ENCODE assay signal across 7 cellular contexts in genomic region chr17:17186051-17186450, GRCh38. TPM values are rescaled to one million over a fixed set of nuclear protein-coding genes. Genes with fewer than 3 reads are reported as not detected.
A peak's percentile ranks its signal among the peaks of the same experiment; 100 is the strongest.
DNase-seq lines count a peak whose midpoint lies in the region; ATAC-seq and TF ChIP-seq lines count a peak whose summit lies in the region.

No MANE protein-coding gene starts in this region.

- TF ChIP-seq CTCF in hepatocyte (IDR thresholded peaks at IDR 0.05; ENCODE audit: poor library complexity) (no peak), BE2C (IDR thresholded peaks at IDR 0.05; ENCODE audit: low read depth, low read length) (no peak)

- H3K4me3 ChIP-seq in hepatocyte (no peak overlapping the region), BE2C (ENCODE audit: low read depth, low read length) (no peak overlapping the region)

- no peaks in the 10 kb centered on the region for H3K27me3 Mint-ChIP-seq in activated CD4-positive, alpha-beta memory T cell treated with anti-CD3 and anti-CD28 coated beads for 36 hours

- peak; percentile 85 for DNase-seq in activated CD4-positive, alpha-beta memory T cell treated with anti-CD3 and anti-CD28 coated beads for 36 hours
- DNase-seq in hepatocyte (ENCODE audit: low spot score) (peak; percentile 54), inferior parietal cortex (ENCODE audit: extremely low spot score) (no peak), BE2C (no peak)
- peak; percentile 81 for DNase-seq in stimulated activated CD8-positive, alpha-beta memory T cell treated with anti-CD3 and anti-CD28 coated beads, Interleukin-4, amount 100 ng/mL, for 48 hours

- H3K4me2 ChIP-seq in hepatocyte, result no peak overlapping the region

- CTCF ChIA-PET in activated CD4-positive, alpha-beta memory T cell treated with anti-CD3 and anti-CD28 coated beads for 36 hours (lab: Charles Lee), result interaction anchor here (1.0 to 1.4 kb wide), 2 partner anchors 10 to 19 kb away, joined by 4 to 5 read pairs; no protein-coding TSS in a partner anchor

- no peak overlapping the region for H2AFZ ChIP-seq in hepatocyte

- POLR2A ChIA-PET in activated CD4-positive, alpha-beta memory T cell treated with anti-CD3 and anti-CD28 coated beads for 36 hours (lab: Charles Lee), result interaction anchor here (1.0 kb wide), 1 partner anchor 15 kb away, joined by 4 read pairs; no protein-coding TSS in a partner anchor

- peaks cover 22% of the 10 kb centered on the region for H3K36me3 Mint-ChIP-seq in activated CD4-positive, alpha-beta memory T cell treated with anti-CD3 and anti-CD28 coated beads for 36 hours

- H3K36me3 ChIP-seq in hepatocyte (replicated peaks; ENCODE audit: insufficient read depth, low read depth) (no peaks in the 10 kb centered on the region), BE2C (no peaks in the 10 kb centered on the region; the same call in 1 of the 2 replicates)

- no peaks in the 10 kb centered on the region for H3K9me3 Mint-ChIP-seq in activated CD4-positive, alpha-beta memory T cell treated with anti-CD3 and anti-CD28 coated beads for 36 hours

- H3K9me3 ChIP-seq in hepatocyte (ENCODE audit: low read depth), result no peaks in the 10 kb centered on the region
- no peaks in the 10 kb centered on the region for H3K9me3 ChIP-seq in BE2C

- H3K27me3 ChIP-seq in hepatocyte (no peaks in the 10 kb centered on the region), BE2C (no peaks in the 10 kb centered on the region)

- no peaks in the 10 kb centered on the region for H4K20me1 ChIP-seq in hepatocyte (ENCODE audit: insufficient read depth, poor library complexity, severe bottlenecking)

- H3K9me2 ChIP-seq in hepatocyte (replicated peaks; ENCODE audit: insufficient read depth), result no peaks in the 10 kb centered on the region

- H3K4me1 ChIP-seq in hepatocyte (ENCODE audit: insufficient read depth) (no peaks in the 10 kb centered on the region), BE2C (no peaks in the 10 kb centered on the region)

- H3K27ac Mint-ChIP-seq in activated CD4-positive, alpha-beta memory T cell treated with anti-CD3 and anti-CD28 coated beads for 36 hours, result peak overlapping the region; percentile 81

- peak overlapping the region; percentile 16 for H3K4me3 Mint-ChIP-seq in activated CD4-positive, alpha-beta memory T cell treated with anti-CD3 and anti-CD28 coated beads for 36 hours

- H3K27ac ChIP-seq in hepatocyte, result peak overlapping the region; percentile 3

- WGBS in hepatocyte (ENCODE audit: low lambda C conversion rate, missing lambda C conversion rate), result 63% methylated on average over 3 of the region's 3 CpGs

- intact Hi-C loops in activated CD4-positive, alpha-beta memory T cell treated with anti-CD3 and anti-CD28 coated beads for 36 hours (cut with micrococcal nuclease), result loop anchor here (1.0 to 10.0 kb wide), 2 partner anchors 36 to 71 kb away; no protein-coding TSS in a partner anchor

- peak; percentile 54 for ATAC-seq in GM21576 (IDR thresholded peaks at IDR 0.05; ENCODE audit: unreplicated experiment)
- no peak for ATAC-seq in GM21390 (IDR thresholded peaks at IDR 0.05; ENCODE audit: unreplicated experiment)

- peaks cover 52% of the 10 kb centered on the region for H3K4me1 Mint-ChIP-seq in activated CD4-positive, alpha-beta memory T cell treated with anti-CD3 and anti-CD28 coated beads for 36 hours (ENCODE audit: low read depth)

- no peaks in the 10 kb centered on the region for H3K79me2 ChIP-seq in hepatocyte

RNA-seq across cellular contexts. Expression of gene PLD6, which starts 20.1 kb away (rescaled TPM):
- total RNA-seq in activated CD4-positive, alpha-beta memory T cell treated with anti-CD3 and anti-CD28 coated beads for 36 hours, result 1 to 10 TPM; 9.3 to 9.4 TPM
- 0.24 and 0.97 TPM in 2 replicates for total RNA-seq in hepatocyte
- polyA plus RNA-seq in hepatocyte, result 0.63 and 0.79 TPM in 2 replicates
- polyA plus RNA-seq in BE2C (2012; ENCODE audit: insufficient read depth, insufficient read length, low read depth), result 22.4 TPM

RNA-seq across cellular contexts. Expression of gene FLCN, which starts 50.9 kb away (rescaled TPM):
- total RNA-seq in activated CD4-positive, alpha-beta memory T cell treated with anti-CD3 and anti-CD28 coated beads for 36 hours, result 10 to 100 TPM; 24.0 to 24.6 TPM
- 51.5 and 66.2 TPM in 2 replicates for total RNA-seq in hepatocyte
- 31.0 and 39.0 TPM in 2 replicates for polyA plus RNA-seq in hepatocyte
- polyA plus RNA-seq in BE2C (2012; ENCODE audit: insufficient read depth, insufficient read length, low read depth), result 50.0 TPM

Comparison
In these comparisons a context has a peak if more than half of its experiments do, and no peak if none do; other contexts are left out.
1. DNase-seq: peak in activated CD4-positive, alpha-beta memory T cell treated with anti-CD3 and anti-CD28 coated beads for 36 hours (single experiment), hepatocyte (single experiment) and stimulated activated CD8-positive, alpha-beta memory T cell treated with anti-CD3 and anti-CD28 coated beads, Interleukin-4, amount 100 ng/mL, for 48 hours (single experiment); none in inferior parietal cortex (single experiment) and BE2C (single experiment).